In genomic region chr6:125781307-125781868, GRCh38 we compare ENCODE assay signal across 1 cellular context.
TF ChIP-seq lines count a peak whose summit lies in the region.

No MANE protein-coding gene starts in this region.

TF ChIP-seq in A549, 52 proteins besides CTCF, POLR2A, EP300 and RAD21 (continued from another document):
- TF ChIP-seq BCL3 (IDR thresholded peaks at IDR 0.05) (no peak), CBX8 (IDR thresholded peaks at IDR 0.05) (no peak), EHMT2 (IDR thresholded peaks at IDR 0.05; ENCODE audit: low read depth) (no peak), ZFP36 (IDR thresholded peaks at IDR 0.05; ENCODE audit: borderline replicate concordance, partially characterized antibody) (no peak), KDM5A (IDR thresholded peaks at IDR 0.05) (peak; percentile 19; the same call in 1 of the 2 replicates), FOSB (CRISPR knock-in tag; IDR thresholded peaks at IDR 0.05) (no peak), ZSCAN20 (CRISPR knock-in tag; IDR thresholded peaks at IDR 0.05) (no peak)
- TF ChIP-seq, protein P1, sequence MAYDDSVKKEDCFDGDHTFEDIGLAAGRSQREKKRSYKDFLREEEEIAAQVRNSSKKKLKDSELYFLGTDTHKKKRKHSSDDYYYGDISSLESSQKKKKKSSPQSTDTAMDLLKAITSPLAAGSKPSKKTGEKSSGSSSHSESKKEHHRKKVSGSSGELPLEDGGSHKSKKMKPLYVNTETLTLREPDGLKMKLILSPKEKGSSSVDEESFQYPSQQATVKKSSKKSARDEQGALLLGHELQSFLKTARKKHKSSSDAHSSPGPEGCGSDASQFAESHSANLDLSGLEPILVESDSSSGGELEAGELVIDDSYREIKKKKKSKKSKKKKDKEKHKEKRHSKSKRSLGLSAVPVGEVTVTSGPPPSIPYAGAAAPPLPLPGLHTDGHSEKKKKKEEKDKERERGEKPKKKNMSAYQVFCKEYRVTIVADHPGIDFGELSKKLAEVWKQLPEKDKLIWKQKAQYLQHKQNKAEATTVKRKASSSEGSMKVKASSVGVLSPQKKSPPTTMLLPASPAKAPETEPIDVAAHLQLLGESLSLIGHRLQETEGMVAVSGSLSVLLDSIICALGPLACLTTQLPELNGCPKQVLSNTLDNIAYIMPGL (CRISPR knock-in tag; IDR thresholded peaks at IDR 0.05; ENCODE audit: borderline replicate concordance) = no peak
